Comparison of ENCODE assay signal across 1 cellular context in genomic region chr10:95663496-95663895, GRCh38.
A peak's percentile ranks its signal among the peaks of the same experiment; 100 is the strongest.
TF ChIP-seq lines count a peak whose summit lies in the region.

No MANE protein-coding gene starts in this region.

TF ChIP-seq in HepG2, 621 proteins besides CTCF, POLR2A, EP300 and RAD21:
- TF ChIP-seq ZNF512B (CRISPR knock-in tag; IDR thresholded peaks at IDR 0.05; ENCODE audit: borderline replicate concordance): no peak
- 0 out of 2 replicates have a peak, but pooled peaks have one; percentile 30 for TF ChIP-seq THRA (CRISPR knock-in tag; IDR thresholded peaks at IDR 0.05; ENCODE audit: borderline replicate concordance)
